In genomic region chr2:193891021-193891420, GRCh38 we compare ENCODE assay signal across 17 cellular contexts.
A peak's percentile ranks its signal among the peaks of the same experiment; 100 is the strongest.
DNase-seq lines count a peak whose midpoint lies in the region; ATAC-seq and TF ChIP-seq lines count a peak whose summit lies in the region.
"Had no signal": no experiment of that assay in that cellular context is flagged by ENCODE, and none has a peak within 500 bp of the region (broad histone marks: within the 10 kb centered on the region; RNA-seq: fewer than 3 reads in every experiment).

No MANE protein-coding gene starts in this region.

- no peaks in the 10 kb centered on the region for H3K79me2 ChIP-seq in Loucy (ENCODE audit: insufficient read depth, low read length)

- no peak for TF ChIP-seq CTCF in Loucy (conservative IDR thresholded peaks at IDR 0.05; ENCODE audit: low read length)

- DNase-seq in DMS53 treated with DMSO at 0.1 percent for 48 hours (lab: John Stamatoyannopoulos, UW; ENCODE audit: unreplicated experiment) (no peak), SKM-1 (lab: John Stamatoyannopoulos, UW; ENCODE audit: unreplicated experiment) (no peak)
- DNase-seq: adrenal gland; dermis blood vessel endothelial cell; foreskin melanocyte; mesenchymal stem cell; naive thymus-derived CD8-positive, alpha-beta T cell; NCI-H1694 treated with DMSO at 0.1 percent for 48 hours; NCI-H226; pancreas had no signal

- H4K20me1 ChIP-seq in Loucy (ENCODE audit: insufficient read depth, low read length, poor library complexity, severe bottlenecking) = no peaks in the 10 kb centered on the region

- ATAC-seq in GM18511 (IDR thresholded peaks at IDR 0.05; ENCODE audit: unreplicated experiment) (peak; percentile 56), GM19351 (IDR thresholded peaks at IDR 0.05; ENCODE audit: unreplicated experiment) (peak; percentile 65), HG02884 (IDR thresholded peaks at IDR 0.05; ENCODE audit: unreplicated experiment) (peak; percentile 74), GM19023 (IDR thresholded peaks at IDR 0.05; ENCODE audit: unreplicated experiment) (no peak)
- ATAC-seq: naive thymus-derived CD8-positive, alpha-beta T cell; pancreas had no signal

- H3K4me3 ChIP-seq in Loucy (ENCODE audit: low read length, poor library complexity, severe bottlenecking) = no peak overlapping the region
- H3K4me3 ChIP-seq: adrenal gland, HAP-1, pancreas, vagina had no signal

- no peaks in the 10 kb centered on the region for H3K9me2 ChIP-seq in Loucy (replicated peaks; ENCODE audit: low read depth, low read length)

- H3K4me1 ChIP-seq in Loucy (ENCODE audit: insufficient read depth, low read length, poor library complexity, severe bottlenecking) = peaks cover 8% of the 10 kb centered on the region
- H3K4me1 ChIP-seq: adrenal gland, HAP-1, pancreas, vagina had no signal

- H2AFZ ChIP-seq in Loucy (ENCODE audit: low read length) = no peak overlapping the region

- H3K4me2 ChIP-seq in Loucy (ENCODE audit: low read depth, low read length, poor library complexity, severe bottlenecking) = peak overlapping the region; percentile 15

- no peaks in the 10 kb centered on the region for H3K27me3 ChIP-seq in Loucy (ENCODE audit: insufficient read depth, low read length, poor library complexity, severe bottlenecking)
- H3K27me3 ChIP-seq: adrenal gland, pancreas, vagina had no signal

- no peak overlapping the region for H3K9ac ChIP-seq in Loucy (ENCODE audit: low read depth, low read length, poor library complexity, severe bottlenecking)

- no peaks in the 10 kb centered on the region for H3K9me3 ChIP-seq in Loucy (ENCODE audit: insufficient read depth, low read depth, low read length)
- H3K9me3 ChIP-seq: adrenal gland, HAP-1, pancreas, vagina had no signal

- H3F3A ChIP-seq in Loucy (ENCODE audit: low read depth) = no peaks in the 10 kb centered on the region

- H3K36me3 ChIP-seq in Loucy (ENCODE audit: insufficient read depth, low read length) = no peaks in the 10 kb centered on the region
- H3K36me3 ChIP-seq: adrenal gland, HAP-1, pancreas, vagina had no signal
